Comparison of ENCODE assay signal across 7 cellular contexts in the genomic region with DNA sequence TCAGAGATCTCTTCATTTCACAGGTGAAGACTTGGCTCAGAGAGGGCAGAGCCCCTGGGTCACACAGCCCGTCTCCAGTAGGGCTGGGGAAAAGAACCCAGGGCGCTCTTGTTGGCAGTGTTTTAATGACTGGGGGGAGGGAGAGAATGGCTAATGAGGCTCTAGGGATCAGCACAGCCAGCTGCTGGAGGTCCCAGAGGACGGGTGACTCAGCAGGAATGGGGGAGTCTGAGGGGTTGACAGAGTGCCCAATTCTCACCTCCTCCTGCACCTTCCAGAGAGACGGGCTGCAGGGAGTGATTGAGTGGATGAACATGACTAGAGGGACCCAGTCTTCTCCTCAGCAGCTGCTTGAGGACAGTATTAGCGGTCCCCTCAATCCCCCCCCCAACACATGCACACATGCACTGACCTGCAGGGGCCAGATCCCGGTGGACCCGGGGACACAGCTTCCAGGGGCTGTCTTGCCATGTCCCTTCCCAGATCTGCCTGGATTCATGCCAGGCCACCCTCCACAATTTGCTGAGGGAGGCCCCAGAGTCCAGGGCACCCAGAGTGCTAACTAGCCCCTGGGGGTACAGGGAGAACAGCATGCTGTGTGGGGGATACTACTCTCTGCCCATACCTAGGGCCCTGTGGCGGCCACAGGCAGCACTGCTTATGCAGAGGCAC.
DNase-seq lines count a peak whose midpoint lies in the region; ATAC-seq, FAIRE-seq and TF ChIP-seq lines count a peak whose summit lies in the region.
"Not testable (repeated sequence)": the region's sequence is repeated elsewhere in the genome, so short reads cannot be mapped to it uniquely, and the experiment has no call there.

No MANE protein-coding gene starts in this region.

- H3K27me3 ChIP-seq in SK-N-SH (ENCODE audit: insufficient read depth), result not testable (repeated sequence)
- peaks cover 31 to 55% of the 10 kb centered on the region in 2 experiments for H3K27me3 ChIP-seq in K562 (ENCODE audit: control insufficient read depth in 2 of 2, insufficient read depth in 2 of 2, low read length in 2 of 2)

- H3K36me3 Mint-ChIP-seq in IgD-negative memory B cell, result not testable (repeated sequence)

- H3K9me3 Mint-ChIP-seq in IgD-negative memory B cell, result not testable (repeated sequence)

- not testable (repeated sequence) for H2AFZ ChIP-seq in SK-N-SH (ENCODE audit: low read depth); K562 (ENCODE audit: low read depth, low read length)

- FAIRE-seq in K562 (lab: Jason Lieb, UNC), result not testable (repeated sequence)

- H4K20me1 ChIP-seq in SK-N-SH (ENCODE audit: insufficient read depth), result not testable (repeated sequence)
- peaks cover 14% of the 10 kb centered on the region for H4K20me1 ChIP-seq in K562 (replicated peaks; ENCODE audit: control insufficient read depth, insufficient read depth, low read length)

- not testable (repeated sequence) for BruUV-seq in K562 (replicated peaks; lab: Mats Ljungman, UMichigan)

- not testable (repeated sequence) for H3K9me3 ChIP-seq in SK-N-SH; K562 (replicated peaks; ENCODE audit: control insufficient read depth, insufficient read depth, low read depth, low read length)

- CTCF ChIA-PET in SK-N-SH (lab: Yijun Ruan, JAX); K562 (lab: Yijun Ruan, JAX; ENCODE audit: low intra/inter-chr PET ratio): not testable (repeated sequence)

- TF ChIP-seq CTCF in SK-N-SH (IDR thresholded peaks at IDR 0.05); K562 (IDR thresholded peaks at IDR 0.05 in 2 of 3, conservative IDR thresholded peaks at IDR 0.05 in 1 of 3; ENCODE audit: insufficient read depth in 2 of 3, low read depth in 1 of 3, low read length in 3 of 3): not testable (repeated sequence)

- not testable (repeated sequence) for H3K36me3 ChIP-seq in SK-N-SH (replicated peaks in 1 of 2; ENCODE audit: control insufficient read depth in 1 of 2, insufficient read depth in 2 of 2, low read length in 1 of 2); K562 (ENCODE audit: control insufficient read depth, insufficient read depth, low read length)

- peaks cover 14% of the 10 kb centered on the region for H3K27me3 Mint-ChIP-seq in IgD-negative memory B cell

- in situ Hi-C loops in K562 (cut with MboI), result not testable (repeated sequence)

- H3K27ac Mint-ChIP-seq in IgD-negative memory B cell, result peak overlapping the region in 2 of 3 donors; percentile 31 to 51

- not testable (repeated sequence) for TF ChIP-seq RAD21 in SK-N-SH (IDR thresholded peaks at IDR 0.05; ENCODE audit: low read length); K562 (CRISPR knock-in tag; conservative IDR thresholded peaks at IDR 0.05 in 1 of 2, IDR thresholded peaks at IDR 0.05 in 1 of 2)

- not testable (repeated sequence) for H3K4me1 Mint-ChIP-seq in IgD-negative memory B cell

- H3K4me1 ChIP-seq in SK-N-SH (ENCODE audit: control insufficient read depth in 1 of 2, insufficient read depth in 2 of 2, low read depth in 1 of 2, low read length in 1 of 2), result not testable (repeated sequence)
- peaks cover 0 to 13% of the 10 kb centered on the region in 2 experiments; a peak in 2 of 5 replicates for H3K4me1 ChIP-seq in K562 (replicated peaks in 1 of 2; ENCODE audit: control insufficient read depth in 2 of 2, insufficient read depth in 2 of 2, low read length in 2 of 2)

- H3K4me3 ChIP-seq in SK-N-SH (ENCODE audit: low read depth in 2 of 2, low read length in 1 of 2); K562: not testable (repeated sequence)

- WGBS in SK-N-SH (ENCODE audit: low lambda C conversion rate), result 60% methylated on average over 5 of the region's 8 CpGs
- WGBS in K562 (ENCODE audit: insufficient coverage, low coverage, missing lambda C conversion rate), result 2% methylated on average over 7 of the region's 8 CpGs

- not testable (repeated sequence) for H3K9me1 ChIP-seq in K562 (ENCODE audit: control insufficient read depth, insufficient read depth, low read length)

- not testable (repeated sequence) for H3K9me2 ChIP-seq in SK-N-SH

- not testable (repeated sequence) for TF ChIP-seq EP300 in SK-N-SH (IDR thresholded peaks at IDR 0.05; ENCODE audit: borderline replicate concordance in 1 of 2, low read depth in 1 of 2, low read length in 1 of 2); K562 (IDR thresholded peaks at IDR 0.05; ENCODE audit: low read length)

- H3F3A ChIP-seq in SK-N-SH (replicated peaks; ENCODE audit: insufficient read depth), result not testable (repeated sequence)

- H3K9ac ChIP-seq in SK-N-SH; K562 (ENCODE audit: insufficient read depth in 1 of 2, low read depth in 2 of 2, low read length in 2 of 2): not testable (repeated sequence)

- not testable (repeated sequence) for H3K27ac ChIP-seq in SK-N-SH (ENCODE audit: low read depth in 2 of 2, low read length in 1 of 2); K562 (ENCODE audit: extremely low read depth, low read depth, low read length)

- peak; percentile 14 for DNase-seq in A172 (ENCODE audit: low spot score)
- DNase-seq in NCI-H1436 (lab: John Stamatoyannopoulos, UW), result peak; percentile 33
- peak; percentile 39 for DNase-seq in NCI-H69 (lab: John Stamatoyannopoulos, UW)
- peak; percentile 32 for DNase-seq in SK-N-SH
- peak in 1 of 4 experiments; percentile 24 for DNase-seq in K562 (ENCODE audit: extremely low read depth in 1 of 4, low spot score in 3 of 4)
- peak; percentile 16 for DNase-seq in stimulated activated CD8-positive, alpha-beta memory T cell treated with anti-CD3 and anti-CD28 coated beads, Interleukin-4, amount 100 ng/mL, for 48 hours

- not testable (repeated sequence) for TF ChIP-seq POLR2A in K562 (conservative IDR thresholded peaks at IDR 0.05)

- not testable (repeated sequence) for H3K4me2 ChIP-seq in SK-N-SH; K562 (ENCODE audit: insufficient read depth, low read length)

- ATAC-seq in K562, result peak; percentile 50

- not testable (repeated sequence) for H3K79me2 ChIP-seq in SK-N-SH (ENCODE audit: insufficient read depth); K562 (ENCODE audit: control insufficient read depth, insufficient read depth, low read length)

- POLR2A ChIA-PET in SK-N-SH (lab: Yijun Ruan, JAX), result not testable (repeated sequence)
- POLR2A ChIA-PET in K562 (lab: Yijun Ruan, JAX), result interaction anchor here (0.6 to 1.0 kb wide), 2 partner anchors 13 to 17 kb away, joined by 3 read pairs; no protein-coding TSS in a partner anchor

- H3K4me3 Mint-ChIP-seq in IgD-negative memory B cell, result not testable (repeated sequence)

- intact Hi-C loops in K562 (cut with micrococcal nuclease), result not testable (repeated sequence)

TF ChIP-seq in K562, 482 proteins besides CTCF, POLR2A, EP300 and RAD21:
- TF ChIP-seq NFIC (IDR thresholded peaks at IDR 0.05), result 0 out of 2 replicates have a peak, but pooled peaks have one; percentile 25
- 0 out of 2 replicates have a peak, but pooled peaks have one; percentile 15 for TF ChIP-seq MAFK (IDR thresholded peaks at IDR 0.05; ENCODE audit: low read length)
- peak; percentile 29; the same call in 1 of the 2 replicates for TF ChIP-seq C11orf30 (IDR thresholded peaks at IDR 0.05; ENCODE audit: low read depth)
- peak; percentile 78 for TF ChIP-seq NFE2 (IDR thresholded peaks at IDR 0.05; ENCODE audit: low read depth)
- TF ChIP-seq MAFG (tag; conservative IDR thresholded peaks at IDR 0.05), result peak; percentile 48
- peak; percentile 44 for TF ChIP-seq MAFF (IDR thresholded peaks at IDR 0.05; ENCODE audit: low read length)
TF ChIP-seq in K562: peak in this region for 6; not testable (repeated sequence) for 476.
